In the genomic region with DNA sequence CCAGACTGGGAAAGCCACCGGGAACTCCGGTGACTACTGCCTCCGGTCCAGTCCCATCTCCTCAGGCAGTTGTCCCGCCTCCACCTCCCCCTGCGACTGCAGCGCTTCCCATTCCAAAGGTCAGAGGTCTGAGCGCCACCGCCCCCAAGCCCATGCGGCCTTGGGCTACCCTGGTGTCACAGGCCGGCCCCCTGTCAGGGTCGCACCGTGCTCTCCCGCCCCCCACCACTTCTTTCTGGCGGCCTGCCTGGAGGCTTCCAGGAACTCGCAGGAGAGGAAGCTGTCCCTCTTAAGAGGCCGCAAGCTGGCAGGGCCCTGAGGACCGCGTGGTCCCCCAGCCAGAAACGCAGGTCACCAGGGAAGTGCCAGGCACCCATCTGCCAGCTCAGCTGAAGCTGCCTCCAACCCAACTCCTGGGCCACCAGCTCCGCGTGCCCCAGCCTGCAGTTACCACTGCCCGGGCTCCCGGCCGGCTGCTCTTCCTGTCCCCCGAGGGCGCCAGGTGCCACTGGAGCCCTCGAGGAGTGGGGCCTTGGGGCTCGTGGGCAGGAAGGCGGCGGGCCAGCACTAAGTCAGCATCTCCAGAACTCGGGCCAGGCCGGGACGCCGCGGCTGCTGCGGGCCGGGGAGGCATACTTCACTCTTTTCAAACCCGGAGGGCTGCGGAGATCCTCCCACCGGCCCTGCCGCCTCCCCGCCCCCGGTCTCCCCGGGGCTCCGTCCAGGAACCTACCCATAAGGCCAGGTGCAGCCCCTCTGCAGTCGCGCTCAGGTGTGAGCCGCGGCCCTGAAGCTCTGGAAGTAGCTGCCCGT, we compare ENCODE assay signal across 8 cellular contexts.
A peak's percentile ranks its signal among the peaks of the same experiment; 100 is the strongest.
DNase-seq lines count a peak whose midpoint lies in the region; ATAC-seq and TF ChIP-seq lines count a peak whose summit lies in the region.

No MANE protein-coding gene starts in this region.

- H3K4me1 Mint-ChIP-seq in Caco-2 (ENCODE audit: low read depth, unreplicated experiment) (peaks cover 24% of the 10 kb centered on the region), GM23338 (peaks cover 54% of the 10 kb centered on the region)

- no peak overlapping the region for H3K9ac ChIP-seq in OCI-LY1 (ENCODE audit: low read length)

- H3K9me2 ChIP-seq in GM23338 (ENCODE audit: insufficient read depth) (no peaks in the 10 kb centered on the region), OCI-LY1 (ENCODE audit: low read depth, low read length) (no peaks in the 10 kb centered on the region)

- intact Hi-C loops in Caco-2 (cut with micrococcal nuclease; ENCODE audit: unreplicated experiment) (no loop called here), prostate gland (cut with DNase I) (no loop called here)

- TF ChIP-seq POLR2A in prostate gland (IDR thresholded peaks at IDR 0.05), result no peak

- H3K4me3 Mint-ChIP-seq in Caco-2 (ENCODE audit: unreplicated experiment), result peak overlapping the region; percentile 83
- peak overlapping the region; percentile 94 for H3K4me3 Mint-ChIP-seq in GM23338

- no peaks in the 10 kb centered on the region; the same call in 1 of the 2 replicates for H3K27me3 ChIP-seq in Caco-2 (replicated peaks; ENCODE audit: control insufficient read depth, insufficient read depth, low read length)
- no peaks in the 10 kb centered on the region for H3K27me3 ChIP-seq in GM23338 (ENCODE audit: insufficient read depth)
- H3K27me3 ChIP-seq in OCI-LY1 (ENCODE audit: insufficient read depth, low read length), result no peaks in the 10 kb centered on the region; the same call in 1 of the 2 replicates
- H3K27me3 ChIP-seq in right atrium auricular region, result no peaks in the 10 kb centered on the region
- no peaks in the 10 kb centered on the region for H3K27me3 ChIP-seq in prostate gland (replicated peaks; ENCODE audit: insufficient read depth)

- H3K4me1 ChIP-seq in Caco-2 (peaks cover 24% of the 10 kb centered on the region), GM23338 (ENCODE audit: insufficient read depth) (peaks cover 39% of the 10 kb centered on the region), OCI-LY1 (ENCODE audit: insufficient read depth, low read length, severe bottlenecking) (no peaks in the 10 kb centered on the region), right atrium auricular region (peaks cover 0 to 30% of the 10 kb centered on the region in 2 donors), prostate gland (replicated peaks) (peaks cover 6% of the 10 kb centered on the region)

- TSS peak; percentile 18 for BruUV-seq in Caco-2 (replicated peaks; lab: Mats Ljungman, UMichigan)

- DNase-seq in Caco-2, result peak; percentile 74 to 82
- DNase-seq in GM23338 (ENCODE audit: low spot score), result peak; percentile 61
- DNase-seq in activated naive CD8-positive, alpha-beta T cell treated with anti-CD3 and anti-CD28 coated beads, Interleukin-2, amount 50 U/mL, for 16 hours (ENCODE audit: low read depth, low spot score), result peak; percentile 20
- DNase-seq in right atrium auricular region (ENCODE audit: low spot score), result no peak
- DNase-seq in prostate gland (ENCODE audit: low spot score), result peak; percentile 51
- DNase-seq in cerebellar cortex (ENCODE audit: low spot score), result no peak
- no peak for DNase-seq in hippocampal formation (lab: John Stamatoyannopoulos, UW)

- CTCF ChIA-PET in Caco-2 (lab: Charles Lee), result interaction anchor here (0.6 to 2.0 kb wide), 3 partner anchors 23 to 284 kb away, joined by 3 to 12 read pairs (median 8); no protein-coding TSS in a partner anchor

- no peak overlapping the region for H2AFZ ChIP-seq in GM23338
- H2AFZ ChIP-seq in OCI-LY1 (ENCODE audit: low read length), result no peak overlapping the region

- peak overlapping the region; percentile 97 for H3K4me2 ChIP-seq in GM23338
- peak overlapping the region; percentile 27; the same call in 1 of the 2 replicates for H3K4me2 ChIP-seq in OCI-LY1 (ENCODE audit: low read length)

- H3K27me3 Mint-ChIP-seq in Caco-2 (ENCODE audit: insufficient read depth, unreplicated experiment) (peaks cover 13% of the 10 kb centered on the region), GM23338 (ENCODE audit: insufficient read depth, low read depth, poor library complexity) (peaks cover 14% of the 10 kb centered on the region)

- no peak for TF ChIP-seq CTCF in Caco-2 (IDR thresholded peaks at IDR 0.05; ENCODE audit: insufficient read depth in 1 of 2, low read depth in 1 of 2, low read length in 1 of 2, severe bottlenecking in 1 of 2, unreplicated experiment in 1 of 2)
- TF ChIP-seq CTCF in GM23338 (conservative IDR thresholded peaks at IDR 0.05; ENCODE audit: low read depth in 2 of 2), result no peak
- TF ChIP-seq CTCF in OCI-LY1 (IDR thresholded peaks at IDR 0.05; ENCODE audit: low read length), result no peak
- no peak for TF ChIP-seq CTCF in right atrium auricular region (IDR thresholded peaks at IDR 0.05)
- no peak for TF ChIP-seq CTCF in prostate gland (IDR thresholded peaks at IDR 0.05)

- H4K20me1 ChIP-seq in GM23338 (replicated peaks; ENCODE audit: insufficient read depth), result peaks cover 25% of the 10 kb centered on the region
- H4K20me1 ChIP-seq in OCI-LY1 (ENCODE audit: insufficient read depth, low read length), result no peaks in the 10 kb centered on the region

- H3F3A ChIP-seq in GM23338 (replicated peaks; ENCODE audit: low read depth) (peaks cover 12% of the 10 kb centered on the region), OCI-LY1 (ENCODE audit: insufficient read depth, low read length) (no peaks in the 10 kb centered on the region)

- WGBS in prostate gland, result 1% methylated on average over 34 of the region's 50 CpGs

- POLR2A ChIA-PET in Caco-2 (lab: Charles Lee), result interaction anchor here (0.5 to 0.6 kb wide), 3 partner anchors 12 to 92 kb away, joined by 4 to 12 read pairs (median 9); no protein-coding TSS in a partner anchor

- H3K36me3 Mint-ChIP-seq in Caco-2 (ENCODE audit: insufficient read depth, unreplicated experiment) (peaks cover 37% of the 10 kb centered on the region), GM23338 (ENCODE audit: low read depth) (peaks cover 72% of the 10 kb centered on the region)

- H3K4me3 ChIP-seq in Caco-2 (ENCODE audit: low read depth, low read length), result peak overlapping the region; percentile 89
- H3K4me3 ChIP-seq in GM23338, result peak overlapping the region; percentile 95
- H3K4me3 ChIP-seq in OCI-LY1 (ENCODE audit: low read depth, low read length, poor library complexity, severe bottlenecking), result peak overlapping the region; percentile 9
- peak overlapping the region; percentile 65 to 78 for H3K4me3 ChIP-seq in right atrium auricular region
- peak overlapping the region; percentile 64 to 72 for H3K4me3 ChIP-seq in prostate gland

- H3K9me3 Mint-ChIP-seq in Caco-2 (ENCODE audit: unreplicated experiment) (no peaks in the 10 kb centered on the region), GM23338 (peaks cover 10% of the 10 kb centered on the region; the same call in 2 of the 3 replicates)

- peak overlapping the region; percentile 55 for H3K27ac Mint-ChIP-seq in Caco-2 (ENCODE audit: unreplicated experiment)
- peak overlapping the region; percentile 92 for H3K27ac Mint-ChIP-seq in GM23338

- peaks cover 53% of the 10 kb centered on the region for H3K79me2 ChIP-seq in GM23338 (replicated peaks; ENCODE audit: insufficient read depth)
- no peaks in the 10 kb centered on the region for H3K79me2 ChIP-seq in OCI-LY1 (ENCODE audit: insufficient read depth, low read length)

- H3K9me3 ChIP-seq in Caco-2, result no peaks in the 10 kb centered on the region
- H3K9me3 ChIP-seq in OCI-LY1 (ENCODE audit: low read length), result no peaks in the 10 kb centered on the region
- no peaks in the 10 kb centered on the region for H3K9me3 ChIP-seq in right atrium auricular region
- no peaks in the 10 kb centered on the region for H3K9me3 ChIP-seq in prostate gland

- H3K27ac ChIP-seq in GM23338 (ENCODE audit: low read depth) (peak overlapping the region; percentile 96), OCI-LY1 (ENCODE audit: low read depth, low read length, poor library complexity, severe bottlenecking) (no peak overlapping the region), right atrium auricular region (peak overlapping the region; percentile 85 to 88), prostate gland (peak overlapping the region; percentile 76 to 82)

- ATAC-seq in GM23338, result peak; percentile 51

- H3K36me3 ChIP-seq in Caco-2 (ENCODE audit: control insufficient read depth, insufficient read depth, low read length) (peaks cover 1% of the 10 kb centered on the region), GM23338 (ENCODE audit: insufficient read depth) (peaks cover 10% of the 10 kb centered on the region; the same call in 1 of the 2 replicates), OCI-LY1 (ENCODE audit: insufficient read depth, low read length) (no peaks in the 10 kb centered on the region), right atrium auricular region (peaks cover 25% of the 10 kb centered on the region), prostate gland (peaks cover under 1 to 15% of the 10 kb centered on the region in 2 donors)

TF ChIP-seq in GM23338, 12 proteins besides CTCF, POLR2A, EP300 and RAD21:
- TF ChIP-seq, protein P1, sequence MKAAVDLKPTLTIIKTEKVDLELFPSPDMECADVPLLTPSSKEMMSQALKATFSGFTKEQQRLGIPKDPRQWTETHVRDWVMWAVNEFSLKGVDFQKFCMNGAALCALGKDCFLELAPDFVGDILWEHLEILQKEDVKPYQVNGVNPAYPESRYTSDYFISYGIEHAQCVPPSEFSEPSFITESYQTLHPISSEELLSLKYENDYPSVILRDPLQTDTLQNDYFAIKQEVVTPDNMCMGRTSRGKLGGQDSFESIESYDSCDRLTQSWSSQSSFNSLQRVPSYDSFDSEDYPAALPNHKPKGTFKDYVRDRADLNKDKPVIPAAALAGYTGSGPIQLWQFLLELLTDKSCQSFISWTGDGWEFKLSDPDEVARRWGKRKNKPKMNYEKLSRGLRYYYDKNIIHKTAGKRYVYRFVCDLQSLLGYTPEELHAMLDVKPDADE (IDR thresholded peaks at IDR 0.05), result no peak
- TF ChIP-seq POLR2AphosphoS5 (IDR thresholded peaks at IDR 0.05; ENCODE audit: low read depth), result peak; percentile 50
TF ChIP-seq in GM23338: peak in this region for 1.

Comparison
In these comparisons a context has a peak if more than half of its experiments do, and no peak if none do; other contexts are left out.
1. DNase-seq: peak in Caco-2 (2 of 2), GM23338 (single experiment), activated naive CD8-positive, alpha-beta T cell treated with anti-CD3 and anti-CD28 coated beads, Interleukin-2, amount 50 U/mL, for 16 hours (single experiment) and prostate gland (single experiment); none in right atrium auricular region (single experiment), cerebellar cortex (single experiment) and hippocampal formation (0 of 2).
2. H3K4me3 ChIP-seq: peak in every context shown above with its lines; median percentile 95 in GM23338; 89 in Caco-2; 72 in right atrium auricular region; 68 in prostate gland; 9 in OCI-LY1.